In genomic region chr20:35226126-35226774, GRCh38 we compare ENCODE assay signal across 8 cellular contexts. TPM values are rescaled to one million over a fixed set of nuclear protein-coding genes. Genes with fewer than 3 reads are reported as not detected.
DNase-seq lines count a peak whose midpoint lies in the region; ATAC-seq and TF ChIP-seq lines count a peak whose summit lies in the region.

TSS of gene MMP24 (plus strand) at chr20:35226690. CDS start at chr20:35226739, 49 bp downstream.

- H3K4me3 ChIP-seq in BJ (ENCODE audit: low read depth, low read length) = peak within 1 kb of the TSS; percentile 20
- peak within 1 kb of the TSS; percentile 14 to 27 for H3K4me3 ChIP-seq in cardiac fibroblast (replicated peaks in 1 of 2; ENCODE audit: low read depth in 2 of 2, low read length in 2 of 2)

- H3K27ac Mint-ChIP-seq in IgD-negative memory B cell = no peak within 1 kb of the TSS
- no peak within 1 kb of the TSS for H3K27ac Mint-ChIP-seq in nephron progenitor cell

- peaks cover 13% of the 10 kb centered on the region for H3K27me3 ChIP-seq in BJ (ENCODE audit: control insufficient read depth, insufficient read depth, low read length)

- CTCF ChIA-PET in BJ (lab: Yijun Ruan, JAX) = interaction anchor here (1.0 to 1.6 kb wide), 4 partner anchors 9 to 43 kb away, joined by 3 to 4 read pairs (median 3); no protein-coding TSS in a partner anchor

- no peak for TF ChIP-seq CTCF in BJ (IDR thresholded peaks at IDR 0.05; ENCODE audit: insufficient read depth, low read depth, low read length)
- no peak for TF ChIP-seq CTCF in cardiac fibroblast (IDR thresholded peaks at IDR 0.05; ENCODE audit: low read depth, low read length)
- no peak for TF ChIP-seq CTCF in nephron progenitor cell (IDR thresholded peaks at IDR 0.05)

- DNase-seq in BJ (ENCODE audit: low read depth) = no peak
- no peak for DNase-seq in cardiac fibroblast (ENCODE audit: low read depth in 2 of 2)
- peak; percentile 25 for DNase-seq in nephron progenitor cell
- no peak for DNase-seq in NCI-H187 treated with DMSO at 0.1 percent for 48 hours (lab: John Stamatoyannopoulos, UW)

- POLR2A ChIA-PET in BJ (lab: Charles Lee) = no interaction called here

- H3K4me1 Mint-ChIP-seq in IgD-negative memory B cell (peaks cover 4 to 6% (median 4%) of the 10 kb centered on the region in 3 donors), nephron progenitor cell (peaks cover 16% of the 10 kb centered on the region)

- H3K36me3 ChIP-seq in BJ (ENCODE audit: control insufficient read depth, insufficient read depth, low read length) = no peaks in the 10 kb centered on the region

- H3K27me3 Mint-ChIP-seq in IgD-negative memory B cell (peaks cover 35% of the 10 kb centered on the region), nephron progenitor cell (ENCODE audit: low read depth, poor library complexity) (peaks cover 78% of the 10 kb centered on the region)

- peaks cover 0 to 2% (median 0%) of the 10 kb centered on the region in 3 donors for H3K9me3 Mint-ChIP-seq in IgD-negative memory B cell
- H3K9me3 Mint-ChIP-seq in nephron progenitor cell = peaks cover 4% of the 10 kb centered on the region

- H3K36me3 Mint-ChIP-seq in IgD-negative memory B cell (peaks cover 7% of the 10 kb centered on the region), nephron progenitor cell (ENCODE audit: low read depth) (no peaks in the 10 kb centered on the region)

- H3K4me3 Mint-ChIP-seq in IgD-negative memory B cell = peak within 1 kb of the TSS; percentile 31 to 88 (median 72)
- H3K4me3 Mint-ChIP-seq in nephron progenitor cell = peak within 1 kb of the TSS; percentile 80

- no peak for ATAC-seq in HG03521 (IDR thresholded peaks at IDR 0.05; ENCODE audit: unreplicated experiment)
- ATAC-seq in HG02588 (IDR thresholded peaks at IDR 0.05; ENCODE audit: unreplicated experiment) = no peak
- ATAC-seq in GM18502 (IDR thresholded peaks at IDR 0.05; ENCODE audit: poor library complexity, unreplicated experiment) = no peak

RNA-seq across cellular contexts. Expression of gene MMP24, which starts in this region (rescaled TPM):
- polyA plus RNA-seq in BJ (2011; rRNA removed) (1.5 and 2.3 TPM in 2 replicates), IgD-negative memory B cell (0.09 TPM)
- 1.6 and 1.8 TPM in 2 replicates for polyA minus RNA-seq in BJ (2011; rRNA and poly(A)+ RNA removed)
